In the genomic region with DNA sequence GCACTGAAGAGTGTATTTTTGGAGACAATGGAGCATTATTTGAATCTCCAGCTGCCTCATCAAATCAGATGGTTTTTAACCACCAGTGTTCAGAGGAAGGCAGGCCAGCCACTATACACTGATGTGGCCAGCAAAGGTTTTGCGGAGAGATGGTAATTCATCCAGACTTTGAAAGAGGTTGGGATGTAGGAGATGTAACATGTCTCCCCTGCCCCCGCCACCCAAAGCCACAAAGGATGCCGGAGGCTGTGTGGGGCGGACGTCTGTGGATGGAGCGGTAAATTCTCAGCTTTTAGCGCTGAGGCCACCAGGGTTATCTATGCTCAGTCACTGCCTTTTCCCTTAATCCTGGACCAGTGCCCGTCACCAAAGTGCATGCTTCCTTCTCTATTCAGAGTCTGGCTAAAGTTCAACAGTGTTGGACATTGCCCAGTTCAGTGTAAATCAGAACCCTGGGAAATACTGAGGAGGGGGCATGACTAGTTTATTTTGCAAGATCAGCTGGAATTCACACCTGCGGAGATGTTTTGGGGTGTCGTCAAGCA, we compare ENCODE assay signal across 1 cellular context.
TF ChIP-seq lines count a peak whose summit lies in the region.

No MANE protein-coding gene starts in this region.

TF ChIP-seq in K562, 482 proteins besides CTCF, POLR2A, EP300 and RAD21 (continued from another document):
- TF ChIP-seq, protein P1, sequence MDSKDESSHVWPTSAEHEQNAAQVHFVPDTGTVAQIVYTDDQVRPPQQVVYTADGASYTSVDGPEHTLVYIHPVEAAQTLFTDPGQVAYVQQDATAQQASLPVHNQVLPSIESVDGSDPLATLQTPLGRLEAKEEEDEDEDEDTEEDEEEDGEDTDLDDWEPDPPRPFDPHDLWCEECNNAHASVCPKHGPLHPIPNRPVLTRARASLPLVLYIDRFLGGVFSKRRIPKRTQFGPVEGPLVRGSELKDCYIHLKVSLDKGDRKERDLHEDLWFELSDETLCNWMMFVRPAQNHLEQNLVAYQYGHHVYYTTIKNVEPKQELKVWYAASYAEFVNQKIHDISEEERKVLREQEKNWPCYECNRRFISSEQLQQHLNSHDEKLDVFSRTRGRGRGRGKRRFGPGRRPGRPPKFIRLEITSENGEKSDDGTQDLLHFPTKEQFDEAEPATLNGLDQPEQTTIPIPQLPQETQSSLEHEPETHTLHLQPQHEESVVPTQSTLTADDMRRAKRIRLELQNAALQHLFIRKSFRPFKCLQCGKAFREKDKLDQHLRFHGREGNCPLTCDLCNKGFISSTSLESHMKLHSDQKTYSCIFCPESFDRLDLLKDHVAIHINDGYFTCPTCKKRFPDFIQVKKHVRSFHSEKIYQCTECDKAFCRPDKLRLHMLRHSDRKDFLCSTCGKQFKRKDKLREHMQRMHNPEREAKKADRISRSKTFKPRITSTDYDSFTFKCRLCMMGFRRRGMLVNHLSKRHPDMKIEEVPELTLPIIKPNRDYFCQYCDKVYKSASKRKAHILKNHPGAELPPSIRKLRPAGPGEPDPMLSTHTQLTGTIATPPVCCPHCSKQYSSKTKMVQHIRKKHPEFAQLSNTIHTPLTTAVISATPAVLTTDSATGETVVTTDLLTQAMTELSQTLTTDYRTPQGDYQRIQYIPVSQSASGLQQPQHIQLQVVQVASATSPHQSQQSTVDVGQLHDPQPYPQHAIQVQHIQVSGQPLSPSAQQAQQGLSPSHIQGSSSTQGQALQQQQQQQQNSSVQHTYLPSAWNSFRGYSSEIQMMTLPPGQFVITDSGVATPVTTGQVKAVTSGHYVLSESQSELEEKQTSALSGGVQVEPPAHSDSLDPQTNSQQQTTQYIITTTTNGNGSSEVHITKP (IDR thresholded peaks at IDR 0.05; ENCODE audit: partially characterized antibody), result no peak
- TF ChIP-seq POLR2AphosphoS5 (IDR thresholded peaks at IDR 0.05; ENCODE audit: control insufficient read depth, insufficient read depth, low read depth, low read length), result no peak
- TF ChIP-seq CBX8 (IDR thresholded peaks at IDR 0.05; ENCODE audit: borderline replicate concordance, extremely low read depth, low read depth, low read length, poor library complexity, severe bottlenecking), result no peak
- TF ChIP-seq, protein P2, sequence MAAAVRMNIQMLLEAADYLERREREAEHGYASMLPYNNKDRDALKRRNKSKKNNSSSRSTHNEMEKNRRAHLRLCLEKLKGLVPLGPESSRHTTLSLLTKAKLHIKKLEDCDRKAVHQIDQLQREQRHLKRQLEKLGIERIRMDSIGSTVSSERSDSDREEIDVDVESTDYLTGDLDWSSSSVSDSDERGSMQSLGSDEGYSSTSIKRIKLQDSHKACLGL (CRISPR knock-in tag; IDR thresholded peaks at IDR 0.05; ENCODE audit: borderline replicate concordance, poor library complexity, severe bottlenecking), result no peak
- TF ChIP-seq ZNF316 (IDR thresholded peaks at IDR 0.05), result peak; percentile 77
- TF ChIP-seq TCF7 (IDR thresholded peaks at IDR 0.05; ENCODE audit: borderline replicate concordance), result no peak
- TF ChIP-seq ZNF165 (CRISPR knock-in tag; IDR thresholded peaks at IDR 0.05; ENCODE audit: borderline replicate concordance), result no peak
- TF ChIP-seq U2AF2 (optimal IDR thresholded peaks at IDR 0.05; ENCODE audit: low read depth, low read length), result no peak
- TF ChIP-seq KLF10 (CRISPR knock-in tag; IDR thresholded peaks at IDR 0.05), result no peak
- TF ChIP-seq ZNF780A (CRISPR knock-in tag; IDR thresholded peaks at IDR 0.05), result no peak
- TF ChIP-seq ZNF408 (CRISPR knock-in tag; IDR thresholded peaks at IDR 0.05; ENCODE audit: low read depth), result no peak
- no peak for TF ChIP-seq MYC (IDR thresholded peaks at IDR 0.05; ENCODE audit: low read depth, low read length)
- no peak for TF ChIP-seq MYC (CRISPR knock-in tag; IDR thresholded peaks at IDR 0.05; ENCODE audit: borderline replicate concordance, low read depth)
- TF ChIP-seq CAMTA2 (CRISPR knock-in tag; conservative IDR thresholded peaks at IDR 0.05), result no peak
- 0 out of 2 replicates have a peak, but pooled peaks have one; percentile 16 for TF ChIP-seq MAFK (IDR thresholded peaks at IDR 0.05; ENCODE audit: low read length)
- TF ChIP-seq HDAC1 (IDR thresholded peaks at IDR 0.05), result no peak
- no peak for TF ChIP-seq GTF2E2 (tag; IDR thresholded peaks at IDR 0.05)
- TF ChIP-seq, protein P3, sequence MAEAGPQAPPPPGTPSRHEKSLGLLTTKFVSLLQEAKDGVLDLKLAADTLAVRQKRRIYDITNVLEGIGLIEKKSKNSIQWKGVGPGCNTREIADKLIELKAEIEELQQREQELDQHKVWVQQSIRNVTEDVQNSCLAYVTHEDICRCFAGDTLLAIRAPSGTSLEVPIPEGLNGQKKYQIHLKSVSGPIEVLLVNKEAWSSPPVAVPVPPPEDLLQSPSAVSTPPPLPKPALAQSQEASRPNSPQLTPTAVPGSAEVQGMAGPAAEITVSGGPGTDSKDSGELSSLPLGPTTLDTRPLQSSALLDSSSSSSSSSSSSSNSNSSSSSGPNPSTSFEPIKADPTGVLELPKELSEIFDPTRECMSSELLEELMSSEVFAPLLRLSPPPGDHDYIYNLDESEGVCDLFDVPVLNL (CRISPR knock-in tag; IDR thresholded peaks at IDR 0.05; ENCODE audit: low read depth), result no peak
- no peak for TF ChIP-seq NR1H2 (CRISPR knock-in tag; IDR thresholded peaks at IDR 0.05)
- TF ChIP-seq, protein P4, sequence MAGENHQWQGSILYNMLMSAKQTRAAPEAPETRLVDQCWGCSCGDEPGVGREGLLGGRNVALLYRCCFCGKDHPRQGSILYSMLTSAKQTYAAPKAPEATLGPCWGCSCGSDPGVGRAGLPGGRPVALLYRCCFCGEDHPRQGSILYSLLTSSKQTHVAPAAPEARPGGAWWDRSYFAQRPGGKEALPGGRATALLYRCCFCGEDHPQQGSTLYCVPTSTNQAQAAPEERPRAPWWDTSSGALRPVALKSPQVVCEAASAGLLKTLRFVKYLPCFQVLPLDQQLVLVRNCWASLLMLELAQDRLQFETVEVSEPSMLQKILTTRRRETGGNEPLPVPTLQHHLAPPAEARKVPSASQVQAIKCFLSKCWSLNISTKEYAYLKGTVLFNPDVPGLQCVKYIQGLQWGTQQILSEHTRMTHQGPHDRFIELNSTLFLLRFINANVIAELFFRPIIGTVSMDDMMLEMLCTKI (IDR thresholded peaks at IDR 0.05; ENCODE audit: partially characterized antibody), result no peak
- TF ChIP-seq LCOR (CRISPR knock-in tag; IDR thresholded peaks at IDR 0.05), result 0 out of 2 replicates have a peak, but pooled peaks have one; percentile 32
- no peak for TF ChIP-seq FOXK2 (conservative IDR thresholded peaks at IDR 0.05 in 1 of 2, IDR thresholded peaks at IDR 0.05 in 1 of 2; ENCODE audit: low read depth in 2 of 2)
- TF ChIP-seq, protein P5, sequence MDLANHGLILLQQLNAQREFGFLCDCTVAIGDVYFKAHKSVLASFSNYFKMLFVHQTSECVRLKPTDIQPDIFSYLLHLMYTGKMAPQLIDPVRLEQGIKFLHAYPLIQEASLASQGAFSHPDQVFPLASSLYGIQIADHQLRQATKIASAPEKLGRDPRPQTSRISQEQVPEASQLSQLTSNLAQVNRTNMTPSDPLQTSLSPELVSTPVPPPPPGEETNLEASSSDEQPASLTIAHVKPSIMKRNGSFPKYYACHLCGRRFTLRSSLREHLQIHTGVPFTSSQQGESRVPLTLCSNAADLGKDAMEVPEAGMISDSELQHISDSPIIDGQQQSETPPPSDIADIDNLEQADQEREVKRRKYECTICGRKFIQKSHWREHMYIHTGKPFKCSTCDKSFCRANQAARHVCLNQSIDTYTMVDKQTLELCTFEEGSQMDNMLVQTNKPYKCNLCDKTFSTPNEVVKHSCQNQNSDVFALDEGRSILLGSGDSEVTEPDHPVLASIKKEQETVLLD (IDR thresholded peaks at IDR 0.05), result no peak
- TF ChIP-seq, protein P6, sequence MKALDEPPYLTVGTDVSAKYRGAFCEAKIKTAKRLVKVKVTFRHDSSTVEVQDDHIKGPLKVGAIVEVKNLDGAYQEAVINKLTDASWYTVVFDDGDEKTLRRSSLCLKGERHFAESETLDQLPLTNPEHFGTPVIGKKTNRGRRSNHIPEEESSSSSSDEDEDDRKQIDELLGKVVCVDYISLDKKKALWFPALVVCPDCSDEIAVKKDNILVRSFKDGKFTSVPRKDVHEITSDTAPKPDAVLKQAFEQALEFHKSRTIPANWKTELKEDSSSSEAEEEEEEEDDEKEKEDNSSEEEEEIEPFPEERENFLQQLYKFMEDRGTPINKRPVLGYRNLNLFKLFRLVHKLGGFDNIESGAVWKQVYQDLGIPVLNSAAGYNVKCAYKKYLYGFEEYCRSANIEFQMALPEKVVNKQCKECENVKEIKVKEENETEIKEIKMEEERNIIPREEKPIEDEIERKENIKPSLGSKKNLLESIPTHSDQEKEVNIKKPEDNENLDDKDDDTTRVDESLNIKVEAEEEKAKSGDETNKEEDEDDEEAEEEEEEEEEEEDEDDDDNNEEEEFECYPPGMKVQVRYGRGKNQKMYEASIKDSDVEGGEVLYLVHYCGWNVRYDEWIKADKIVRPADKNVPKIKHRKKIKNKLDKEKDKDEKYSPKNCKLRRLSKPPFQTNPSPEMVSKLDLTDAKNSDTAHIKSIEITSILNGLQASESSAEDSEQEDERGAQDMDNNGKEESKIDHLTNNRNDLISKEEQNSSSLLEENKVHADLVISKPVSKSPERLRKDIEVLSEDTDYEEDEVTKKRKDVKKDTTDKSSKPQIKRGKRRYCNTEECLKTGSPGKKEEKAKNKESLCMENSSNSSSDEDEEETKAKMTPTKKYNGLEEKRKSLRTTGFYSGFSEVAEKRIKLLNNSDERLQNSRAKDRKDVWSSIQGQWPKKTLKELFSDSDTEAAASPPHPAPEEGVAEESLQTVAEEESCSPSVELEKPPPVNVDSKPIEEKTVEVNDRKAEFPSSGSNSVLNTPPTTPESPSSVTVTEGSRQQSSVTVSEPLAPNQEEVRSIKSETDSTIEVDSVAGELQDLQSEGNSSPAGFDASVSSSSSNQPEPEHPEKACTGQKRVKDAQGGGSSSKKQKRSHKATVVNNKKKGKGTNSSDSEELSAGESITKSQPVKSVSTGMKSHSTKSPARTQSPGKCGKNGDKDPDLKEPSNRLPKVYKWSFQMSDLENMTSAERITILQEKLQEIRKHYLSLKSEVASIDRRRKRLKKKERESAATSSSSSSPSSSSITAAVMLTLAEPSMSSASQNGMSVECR (CRISPR knock-in tag; IDR thresholded peaks at IDR 0.05), result no peak
- TF ChIP-seq NR2F6 (CRISPR knock-in tag; IDR thresholded peaks at IDR 0.05), result no peak
- TF ChIP-seq BACH1 (tag; IDR thresholded peaks at IDR 0.05), result no peak
- TF ChIP-seq ERF (CRISPR knock-in tag; IDR thresholded peaks at IDR 0.05), result no peak
- TF ChIP-seq ZNF444 (CRISPR knock-in tag; IDR thresholded peaks at IDR 0.05), result no peak
- TF ChIP-seq ZNF197 (CRISPR knock-in tag; IDR thresholded peaks at IDR 0.05; ENCODE audit: low read depth), result no peak
- TF ChIP-seq MAFF (IDR thresholded peaks at IDR 0.05; ENCODE audit: low read length), result peak; percentile 66
- TF ChIP-seq NFIC (IDR thresholded peaks at IDR 0.05), result peak; percentile 63
- TF ChIP-seq TBL1XR1 (IDR thresholded peaks at IDR 0.05; ENCODE audit: low read length in 2 of 2), result no peak
- TF ChIP-seq C11orf30 (IDR thresholded peaks at IDR 0.05; ENCODE audit: low read depth), result peak; percentile 64
- no peak for TF ChIP-seq ZNF507 (tag; conservative IDR thresholded peaks at IDR 0.05)
- no peak for TF ChIP-seq U2AF1 (optimal IDR thresholded peaks at IDR 0.05; ENCODE audit: low read depth, low read length)
- no peak for TF ChIP-seq RFX5 (IDR thresholded peaks at IDR 0.05; ENCODE audit: low read depth, low read length)
- TF ChIP-seq, protein P7, sequence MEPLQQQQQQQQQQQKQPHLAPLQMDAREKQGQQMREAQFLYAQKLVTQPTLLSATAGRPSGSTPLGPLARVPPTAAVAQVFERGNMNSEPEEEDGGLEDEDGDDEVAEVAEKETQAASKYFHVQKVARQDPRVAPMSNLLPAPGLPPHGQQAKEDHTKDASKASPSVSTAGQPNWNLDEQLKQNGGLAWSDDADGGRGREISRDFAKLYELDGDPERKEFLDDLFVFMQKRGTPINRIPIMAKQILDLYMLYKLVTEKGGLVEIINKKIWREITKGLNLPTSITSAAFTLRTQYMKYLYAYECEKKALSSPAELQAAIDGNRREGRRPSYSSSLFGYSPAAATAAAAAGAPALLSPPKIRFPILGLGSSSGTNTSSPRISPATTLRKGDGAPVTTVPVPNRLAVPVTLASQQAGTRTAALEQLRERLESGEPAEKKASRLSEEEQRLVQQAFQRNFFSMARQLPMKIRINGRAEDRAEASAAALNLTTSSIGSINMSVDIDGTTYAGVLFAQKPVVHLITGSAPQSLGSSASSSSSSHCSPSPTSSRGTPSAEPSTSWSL (CRISPR knock-in tag; IDR thresholded peaks at IDR 0.05; ENCODE audit: borderline replicate concordance), result no peak
